8 cellular contexts compared by ENCODE assay signal in genomic region chr17:1058423-1059130, GRCh38.
DNase-seq lines count a peak whose midpoint lies in the region; ATAC-seq, FAIRE-seq and TF ChIP-seq lines count a peak whose summit lies in the region.

No MANE protein-coding gene starts in this region.

- no peak for TF ChIP-seq POLR2A in sigmoid colon (IDR thresholded peaks at IDR 0.05)

- peaks cover 0 to 7% (median 5%) of the 10 kb centered on the region in 4 donors for H3K4me1 ChIP-seq in sigmoid colon

- no peak overlapping the region for H3K27ac ChIP-seq in sigmoid colon

- H3K9me3 ChIP-seq in sigmoid colon, result no peaks in the 10 kb centered on the region

- 80 to 89% methylated on average over 18 of the region's 18 CpGs for WGBS in sigmoid colon, 2 donors

- intact Hi-C loops in sigmoid colon (cut with DNase I), result loop anchor here (10.0 kb wide), 1 partner anchor 264 kb away; no protein-coding TSS in a partner anchor

- H3K36me3 ChIP-seq in sigmoid colon, result peaks cover 9 to 61% (median 31%) of the 10 kb centered on the region in 4 donors

- H3K27ac Mint-ChIP-seq in activated naive CD4-positive, alpha-beta T cell treated with anti-CD3 and anti-CD28 coated beads, Interleukin-2, amount 10 ng/mL, durations not matched to agents 7 days and 5 days, result no peak overlapping the region

- peak; percentile 28 for DNase-seq in NCI-H510A treated with DMSO at 0.1 percent for 48 hours (lab: John Stamatoyannopoulos, UW)
- no peak for DNase-seq in NCI-H510A (lab: John Stamatoyannopoulos, UW)
- DNase-seq in RCC 7860 (ENCODE audit: low spot score), result peak; percentile 47
- peak; percentile 76 for DNase-seq in activated naive CD4-positive, alpha-beta T cell treated with anti-CD3 and anti-CD28 coated beads, Interleukin-2, amount 10 ng/mL, durations not matched to agents 7 days and 5 days
- peak; percentile 37 for DNase-seq in iris pigment epithelial cell (ENCODE audit: low read depth)
- peak; percentile 30 for DNase-seq in stimulated activated CD8-positive, alpha-beta memory T cell treated with anti-CD3 and anti-CD28 coated beads, Interleukin-4, amount 100 ng/mL, for 24 hours (ENCODE audit: low read depth)
- no peak for DNase-seq in sigmoid colon

- no peak overlapping the region for H3K4me3 ChIP-seq in sigmoid colon

- H3K4me3 Mint-ChIP-seq in activated naive CD4-positive, alpha-beta T cell treated with anti-CD3 and anti-CD28 coated beads, Interleukin-2, amount 10 ng/mL, durations not matched to agents 7 days and 5 days, result no peak overlapping the region

- no peaks in the 10 kb centered on the region for H3K27me3 ChIP-seq in sigmoid colon

- no peaks in the 10 kb centered on the region for H3K9me3 Mint-ChIP-seq in activated naive CD4-positive, alpha-beta T cell treated with anti-CD3 and anti-CD28 coated beads, Interleukin-2, amount 10 ng/mL, durations not matched to agents 7 days and 5 days

- H3K27me3 Mint-ChIP-seq in activated naive CD4-positive, alpha-beta T cell treated with anti-CD3 and anti-CD28 coated beads, Interleukin-2, amount 10 ng/mL, durations not matched to agents 7 days and 5 days, result no peaks in the 10 kb centered on the region

- ATAC-seq in HG03520 (IDR thresholded peaks at IDR 0.05; ENCODE audit: unreplicated experiment), result no peak

- no peak for FAIRE-seq in RCC 7860 (lab: Jason Lieb, UNC)

- TF ChIP-seq CTCF in sigmoid colon (IDR thresholded peaks at IDR 0.05), result peak in 1 of 4 experiments; percentile 34

- CTCF ChIA-PET in activated naive CD4-positive, alpha-beta T cell treated with anti-CD3 and anti-CD28 coated beads, Interleukin-2, amount 10 ng/mL, durations not matched to agents 7 days and 5 days (lab: Charles Lee), result interaction anchor here (0.8 to 1.7 kb wide), 12 partner anchors 9 to 274 kb away, joined by 3 to 13 read pairs (median 4); no protein-coding TSS in a partner anchor

- no peaks in the 10 kb centered on the region for H3K4me1 Mint-ChIP-seq in activated naive CD4-positive, alpha-beta T cell treated with anti-CD3 and anti-CD28 coated beads, Interleukin-2, amount 10 ng/mL, durations not matched to agents 7 days and 5 days

- peaks cover 39% of the 10 kb centered on the region for H3K36me3 Mint-ChIP-seq in activated naive CD4-positive, alpha-beta T cell treated with anti-CD3 and anti-CD28 coated beads, Interleukin-2, amount 10 ng/mL, durations not matched to agents 7 days and 5 days

- TF ChIP-seq EP300 in sigmoid colon (IDR thresholded peaks at IDR 0.05), result no peak

Comparison
In these comparisons a context has a peak if more than half of its experiments do, and no peak if none do; other contexts are left out.
1. DNase-seq: peak in NCI-H510A treated with DMSO at 0.1 percent for 48 hours (single experiment), RCC 7860 (single experiment), activated naive CD4-positive, alpha-beta T cell treated with anti-CD3 and anti-CD28 coated beads, Interleukin-2, amount 10 ng/mL, durations not matched to agents 7 days and 5 days (single experiment), iris pigment epithelial cell (single experiment) and stimulated activated CD8-positive, alpha-beta memory T cell treated with anti-CD3 and anti-CD28 coated beads, Interleukin-4, amount 100 ng/mL, for 24 hours (single experiment); none in NCI-H510A (single experiment) and sigmoid colon (single experiment).